10 cellular contexts compared by ENCODE assay signal in the genomic region with DNA sequence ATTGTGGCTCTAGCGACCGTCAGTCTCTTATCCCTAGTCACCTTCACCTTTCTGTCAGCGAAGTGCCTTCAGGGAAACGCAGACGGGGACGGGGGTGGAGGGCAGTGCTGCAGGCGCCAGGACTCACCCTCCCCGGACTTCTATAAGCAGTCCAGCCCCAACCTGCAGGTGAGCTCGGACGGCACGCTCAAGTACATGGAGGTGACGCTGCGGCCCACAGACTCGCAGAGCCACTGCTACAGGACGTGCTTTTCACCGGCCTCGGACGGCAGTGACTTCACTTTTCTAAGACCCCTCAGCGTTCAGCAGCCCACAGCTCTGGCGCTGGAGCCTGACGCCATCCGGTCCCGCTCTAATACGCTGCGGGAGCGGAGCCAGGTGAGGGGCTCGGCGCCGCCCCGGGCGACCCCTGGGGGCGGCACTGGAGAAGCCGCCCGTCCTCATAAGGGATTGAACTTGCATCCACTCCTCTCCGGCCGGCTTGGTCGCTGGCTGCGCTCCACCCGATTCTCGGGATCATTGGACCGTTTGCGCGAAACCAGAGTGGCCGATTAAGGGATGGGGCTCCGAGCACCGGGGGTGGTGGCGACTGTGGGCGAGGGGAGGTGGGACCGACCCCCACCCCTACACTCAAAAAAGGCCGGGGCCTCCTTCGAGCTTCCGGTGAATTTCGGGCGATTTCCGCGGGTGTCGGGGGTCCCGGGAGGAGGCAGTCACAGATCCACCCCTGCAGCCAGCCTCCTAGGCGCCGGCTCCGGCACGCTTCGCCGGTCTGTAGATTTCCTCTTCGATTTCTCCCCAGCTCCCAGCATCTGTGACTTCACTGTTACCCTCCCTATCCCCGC. TPM values are rescaled to one million over a fixed set of nuclear protein-coding genes. Genes with fewer than 3 reads are reported as not detected.
DNase-seq lines count a peak whose midpoint lies in the region; ATAC-seq and TF ChIP-seq lines count a peak whose summit lies in the region.
"Had no signal": no experiment of that assay in that cellular context is flagged by ENCODE, and none has a peak within 500 bp of the region (broad histone marks: within the 10 kb centered on the region; RNA-seq: fewer than 3 reads in every experiment).

No MANE protein-coding gene starts in this region.

- H3K4me3 ChIP-seq in endodermal cell (ENCODE audit: low read length) (no peak overlapping the region), thoracic aorta (peak overlapping the region; percentile 49), PC-3 (ENCODE audit: low read length) (no peak overlapping the region), psoas muscle (no peak overlapping the region)

- H4K20me1 ChIP-seq in PC-3 (ENCODE audit: low read length): no peaks in the 10 kb centered on the region

- TF ChIP-seq CTCF in endodermal cell (conservative IDR thresholded peaks at IDR 0.05): peak; percentile 65
- no peak for TF ChIP-seq CTCF in thoracic aorta (IDR thresholded peaks at IDR 0.05)
- TF ChIP-seq CTCF in PC-3 (conservative IDR thresholded peaks at IDR 0.05; ENCODE audit: low read depth, low read length): no peak
- no peak for TF ChIP-seq CTCF in psoas muscle (IDR thresholded peaks at IDR 0.05)

- H3F3A ChIP-seq in PC-3 (ENCODE audit: low read length, unreplicated experiment): no peaks in the 10 kb centered on the region

- no peak overlapping the region for H3K27ac Mint-ChIP-seq in activated T-cell treated with anti-CD3 and anti-CD28 coated beads, Interleukin-2, amount 50 U/mL, for 72 hours
- peak overlapping the region; percentile 35 for H3K27ac Mint-ChIP-seq in endodermal cell

- peaks cover 0 to 3% of the 10 kb centered on the region in 2 donors for H3K36me3 Mint-ChIP-seq in activated T-cell treated with anti-CD3 and anti-CD28 coated beads, Interleukin-2, amount 50 U/mL, for 72 hours (ENCODE audit: insufficient read depth in 2 of 2)
- peaks cover 18% of the 10 kb centered on the region for H3K36me3 Mint-ChIP-seq in endodermal cell (ENCODE audit: low read depth)

- H3K36me3 ChIP-seq in endodermal cell (ENCODE audit: control insufficient read depth, insufficient read depth, low read length): no peaks in the 10 kb centered on the region
- H3K36me3 ChIP-seq in thoracic aorta: peaks cover 4% of the 10 kb centered on the region
- no peaks in the 10 kb centered on the region for H3K36me3 ChIP-seq in PC-3 (ENCODE audit: low read depth, low read length)
- H3K36me3 ChIP-seq in psoas muscle (ENCODE audit: insufficient read depth in 1 of 2, low read depth in 1 of 2): peaks cover 0 to 20% of the 10 kb centered on the region in 2 donors

- POLR2A ChIA-PET in PC-3 (lab: Charles Lee; ENCODE audit: unreplicated experiment): no interaction called here

- intact Hi-C loops in PC-3 (cut with micrococcal nuclease) (no loop called here), psoas muscle (cut with DNase I) (no loop called here)

- 96 to 98% methylated on average over 55 to 66 of the region's 66 CpGs for WGBS in endodermal cell (ENCODE audit: insufficient coverage in 1 of 2, insufficient read length in 1 of 2), 2 experiments
- WGBS in psoas muscle, 3 donors: 79 to 83% (median 81%) methylated on average over 58 to 66 of the region's 66 CpGs

- H3K4me1 ChIP-seq in endodermal cell (ENCODE audit: control insufficient read depth, insufficient read depth, low read length): peaks cover 17% of the 10 kb centered on the region
- peaks cover 16 to 51% of the 10 kb centered on the region in 2 donors for H3K4me1 ChIP-seq in thoracic aorta (ENCODE audit: control insufficient read depth in 1 of 2, low read depth in 2 of 2)
- H3K4me1 ChIP-seq in PC-3 (ENCODE audit: insufficient read depth, low read length): peaks cover 15% of the 10 kb centered on the region; the same call in 1 of the 2 replicates
- no peaks in the 10 kb centered on the region for H3K4me1 ChIP-seq in psoas muscle

- no peak for ATAC-seq in activated T-cell treated with anti-CD3 and anti-CD28 coated beads, Interleukin-2, amount 50 U/mL, for 72 hours (replicated peaks in 1 of 2)
- ATAC-seq in HG03175 (IDR thresholded peaks at IDR 0.05; ENCODE audit: unreplicated experiment): peak; percentile 19
- ATAC-seq in thoracic aorta (ENCODE audit: insufficient number of reproducible peaks, low FRiP score, low read depth): no peak
- no peak for ATAC-seq in GM19328 (IDR thresholded peaks at IDR 0.05; ENCODE audit: unreplicated experiment)
- no peak for ATAC-seq in PC-3
- no peak for ATAC-seq in psoas muscle

- H3K27ac ChIP-seq in endodermal cell (ENCODE audit: low read depth, low read length) (no peak overlapping the region), thoracic aorta (no peak overlapping the region), PC-3 (ENCODE audit: low read length) (no peak overlapping the region), psoas muscle (no peak overlapping the region)

- no peaks in the 10 kb centered on the region for H3K9me2 ChIP-seq in PC-3 (replicated peaks; ENCODE audit: low read length)

- no TSS peak for BruUV-seq in PC-3 (replicated peaks; lab: Mats Ljungman, UMichigan)

- H3K9ac ChIP-seq in endodermal cell (ENCODE audit: extremely low read depth, low read length, poor library complexity, severe bottlenecking): no peak overlapping the region
- no peak overlapping the region for H3K9ac ChIP-seq in PC-3 (ENCODE audit: low read length)

- H3K4me2 ChIP-seq in PC-3 (ENCODE audit: low read length): no peak overlapping the region

- peaks cover 86% of the 10 kb centered on the region for H3K27me3 Mint-ChIP-seq in activated T-cell treated with anti-CD3 and anti-CD28 coated beads, Interleukin-2, amount 50 U/mL, for 72 hours (ENCODE audit: low read depth)
- H3K27me3 Mint-ChIP-seq in endodermal cell (ENCODE audit: insufficient read depth): peaks cover 78% of the 10 kb centered on the region

- CTCF ChIA-PET in PC-3 (lab: Charles Lee): no interaction called here

- H3K9me3 Mint-ChIP-seq in activated T-cell treated with anti-CD3 and anti-CD28 coated beads, Interleukin-2, amount 50 U/mL, for 72 hours: no peaks in the 10 kb centered on the region
- no peaks in the 10 kb centered on the region for H3K9me3 Mint-ChIP-seq in endodermal cell

- peaks cover under 1% of the 10 kb centered on the region for H3K27me3 ChIP-seq in endodermal cell (ENCODE audit: control insufficient read depth, insufficient read depth, low read length, poor library complexity, severe bottlenecking)
- no peaks in the 10 kb centered on the region for H3K27me3 ChIP-seq in thoracic aorta (replicated peaks; ENCODE audit: insufficient read depth)
- H3K27me3 ChIP-seq in PC-3 (ENCODE audit: low read length): no peaks in the 10 kb centered on the region
- peaks cover 0 to 5% (median 0%) of the 10 kb centered on the region in 3 donors for H3K27me3 ChIP-seq in psoas muscle (ENCODE audit: insufficient read depth in 3 of 3, low read length in 2 of 3)

- no peak for DNase-seq in activated T-cell treated with anti-CD3 and anti-CD28 coated beads, Interleukin-2, amount 50 U/mL, for 72 hours
- DNase-seq in activated T-cell treated with anti-CD3 and anti-CD28 coated beads for 4 hours (no peak), endodermal cell (peak; percentile 74), thoracic aorta (ENCODE audit: low spot score) (no peak), PC-3 (no peak), psoas muscle (no peak)
- DNase-seq: NCI-H1105 treated with DMSO at 0.1 percent for 48 hours had no signal

- no peaks in the 10 kb centered on the region for H3K9me3 ChIP-seq in endodermal cell (ENCODE audit: control insufficient read depth, low read length)
- no peaks in the 10 kb centered on the region for H3K9me3 ChIP-seq in thoracic aorta
- H3K9me3 ChIP-seq in PC-3 (ENCODE audit: low read length): no peaks in the 10 kb centered on the region
- H3K9me3 ChIP-seq in psoas muscle: no peaks in the 10 kb centered on the region

- H3K4me3 Mint-ChIP-seq in activated T-cell treated with anti-CD3 and anti-CD28 coated beads, Interleukin-2, amount 50 U/mL, for 72 hours: peak overlapping the region; percentile 68 to 74
- H3K4me3 Mint-ChIP-seq in endodermal cell: peak overlapping the region; percentile 55

- H3K79me2 ChIP-seq in PC-3 (ENCODE audit: low read length): no peaks in the 10 kb centered on the region

- H2AFZ ChIP-seq in PC-3 (ENCODE audit: low read length): no peak overlapping the region

- peaks cover 14% of the 10 kb centered on the region for H3K4me1 Mint-ChIP-seq in activated T-cell treated with anti-CD3 and anti-CD28 coated beads, Interleukin-2, amount 50 U/mL, for 72 hours (ENCODE audit: low read depth)
- peaks cover 23% of the 10 kb centered on the region for H3K4me1 Mint-ChIP-seq in endodermal cell

RNA-seq across cellular contexts. Expression of a gene that starts 2.7 kb away (rescaled TPM):
- total RNA-seq in activated T-cell treated with anti-CD3 and anti-CD28 coated beads, Interleukin-2, amount 50 U/mL, for 72 hours: not detected
- total RNA-seq in endodermal cell (1 to 10 TPM in 1 of 2 donors, under 1 TPM in 1; 0.71 to 1.8 TPM), thoracic aorta (1 to 10 TPM; 5.7 to 6.9 TPM), PC-3 (2014; rRNA removed) (0.40 and 0.46 TPM in 2 replicates), psoas muscle (1 to 10 TPM in 1 of 4 donors, under 1 TPM in 3; 0.49 to 1.2 (median 0.65) TPM)
- polyA plus RNA-seq in endodermal cell (2013, experiment 1 of 2): 1.7 TPM
- 1.9 TPM for polyA plus RNA-seq in endodermal cell (2013, experiment 2 of 2)
- polyA plus RNA-seq in psoas muscle: under 1 TPM in 2 of 3 donors, not detected in 1; 0.08 to 0.95 TPM
- total RNA-seq: activated CD8-positive, alpha-beta memory T cell treated with anti-CD3 and anti-CD28 coated beads for 36 hours had no signal

RNA-seq across cellular contexts. Expression of a gene that starts 6.7 kb away (rescaled TPM):
- not detected for total RNA-seq in activated T-cell treated with anti-CD3 and anti-CD28 coated beads, Interleukin-2, amount 50 U/mL, for 72 hours
- total RNA-seq in endodermal cell (1 to 10 TPM; 2.6 to 3.0 TPM), thoracic aorta (1 to 10 TPM; 6.4 to 7.9 TPM), PC-3 (2014; rRNA removed) (0.58 and 1.5 TPM in 2 replicates), psoas muscle (1 to 10 TPM in 1 of 4 donors, under 1 TPM in 3; 0.36 to 1.2 (median 0.65) TPM)
- 22.9 TPM for polyA plus RNA-seq in endodermal cell (2013, experiment 1 of 2)
- polyA plus RNA-seq in endodermal cell (2013, experiment 2 of 2): 22.7 TPM
- polyA plus RNA-seq in psoas muscle: under 1 TPM in 2 of 3 donors, not detected in 1; 0.06 to 0.18 TPM
- total RNA-seq: activated CD8-positive, alpha-beta memory T cell treated with anti-CD3 and anti-CD28 coated beads for 36 hours had no signal

RNA-seq across cellular contexts. Expression of a gene that starts 15.8 kb away (rescaled TPM):
- total RNA-seq in activated T-cell treated with anti-CD3 and anti-CD28 coated beads, Interleukin-2, amount 50 U/mL, for 72 hours: not detected
- 10 to 100 TPM; 13.9 to 27.6 TPM for total RNA-seq in endodermal cell
- polyA plus RNA-seq in endodermal cell (2013, experiment 1 of 2): 56.9 TPM
- polyA plus RNA-seq in endodermal cell (2013, experiment 2 of 2): 55.8 TPM
- total RNA-seq in thoracic aorta: 10 to 100 TPM; 61.3 to 99.9 TPM
- 0.35 and 2.1 TPM in 2 replicates for total RNA-seq in PC-3 (2014; rRNA removed)
- 10 to 100 TPM in 3 of 4 donors, 1 to 10 TPM in 1; 7.3 to 25.2 (median 14.2) TPM for total RNA-seq in psoas muscle
- 10 to 100 TPM in 1 of 3 donors, 1 to 10 TPM in 2; 8.6 to 22.3 (median 9.0) TPM for polyA plus RNA-seq in psoas muscle
